8 cellular contexts compared by ENCODE assay signal in the genomic region with DNA sequence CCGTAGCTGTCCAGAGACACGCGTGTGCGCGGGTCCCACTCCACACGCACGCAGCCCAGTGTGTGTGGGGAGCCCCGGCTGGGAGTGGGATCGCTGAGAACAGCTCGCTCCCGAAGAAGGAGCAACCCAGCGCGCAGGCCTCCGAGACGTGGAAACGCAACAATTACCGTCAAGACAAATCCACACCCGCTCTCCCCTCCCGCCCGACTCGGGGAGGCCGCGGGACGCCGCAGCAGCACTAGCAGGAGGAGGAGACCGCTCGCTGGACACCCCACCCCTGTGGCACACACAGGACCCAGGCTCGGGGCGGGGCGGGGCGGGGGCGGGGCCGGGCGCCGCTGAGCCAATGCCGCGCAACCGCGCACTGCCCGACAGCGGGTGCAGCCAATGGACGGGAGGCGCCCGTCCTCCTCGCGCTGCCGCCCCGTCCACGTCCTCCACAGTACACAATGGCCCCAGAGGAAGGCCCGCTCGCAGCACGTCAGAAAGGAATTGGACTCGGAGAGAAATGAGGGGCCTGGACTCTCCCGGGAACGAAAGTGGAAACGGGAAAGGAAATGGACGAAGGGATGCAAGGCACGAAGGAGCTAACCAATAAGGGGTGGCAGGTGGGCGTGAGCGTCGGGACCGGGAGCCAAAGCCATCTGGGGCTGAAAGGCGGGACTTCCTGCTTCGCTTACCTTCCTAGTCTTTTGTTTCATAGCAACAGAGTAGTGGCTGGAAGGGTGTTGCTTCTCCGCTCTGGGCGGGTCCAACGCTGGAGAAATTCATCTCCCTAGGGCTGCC. TPM values are rescaled to one million over a fixed set of nuclear protein-coding genes. Genes with fewer than 3 reads are reported as not detected.
DNase-seq lines count a peak whose midpoint lies in the region; ATAC-seq and TF ChIP-seq lines count a peak whose summit lies in the region.

A gene (minus strand): TSS at position 268 of the 786 bp plus-strand sequence. CDS start 1,435 bp downstream, outside the sequence.

- peak; percentile 83 to 97 (median 90) for ATAC-seq in natural killer cell

- no peak for TF ChIP-seq CTCF in natural killer cell (IDR thresholded peaks at IDR 0.05)

- peak within 1 kb of the TSS; percentile 100 for H3K4me3 Mint-ChIP-seq in natural killer cell

- H3K36me3 Mint-ChIP-seq in natural killer cell, result peaks cover 8% of the 10 kb centered on the region

- no peaks in the 10 kb centered on the region for H3K27me3 ChIP-seq in H7 (ENCODE audit: control insufficient read depth, insufficient read depth, low read length)

- peaks cover 59 to 62% of the 10 kb centered on the region in 2 donors for H3K4me1 Mint-ChIP-seq in natural killer cell

- H3K9me3 Mint-ChIP-seq in natural killer cell, result no peaks in the 10 kb centered on the region

- intact Hi-C loops in natural killer cell (cut with micrococcal nuclease), result loop anchor here (2.0 to 10.0 kb wide), 5 partner anchors 24 to 466 kb away; no protein-coding TSS in a partner anchor

- peak within 1 kb of the TSS; percentile 92 for H3K4me3 ChIP-seq in H7 (ENCODE audit: insufficient read depth, low read depth, low read length)

- H3K27ac Mint-ChIP-seq in natural killer cell, result peak within 1 kb of the TSS; percentile 95 to 97

- DNase-seq in EL, result peak; percentile 95
- DNase-seq in H7, result peak; percentile 93
- peak; percentile 99 for DNase-seq in M059J (ENCODE audit: low read depth)
- peak; percentile 91 to 94 for DNase-seq in SHP77 (lab: John Stamatoyannopoulos, UW)
- DNase-seq in activated effector memory CD4-positive, alpha-beta T cell treated with Interleukin-2 at 50 U/mL for 16 hours, result peak; percentile 82
- peak; percentile 98 for DNase-seq in fibroblast of peridontal ligament (ENCODE audit: extremely low read depth)
- DNase-seq in natural killer cell, result peak; percentile 84
- peak; percentile 88 for DNase-seq in stimulated activated naive CD4-positive, alpha-beta T cell treated with Interleukin-2 at 50 U/mL for 16 hours (lab: John Stamatoyannopoulos, UW)

- no peaks in the 10 kb centered on the region for H3K27me3 Mint-ChIP-seq in natural killer cell (ENCODE audit: low read depth in 2 of 2)

- no peaks in the 10 kb centered on the region for H3K36me3 ChIP-seq in H7 (replicated peaks; ENCODE audit: control insufficient read depth, insufficient read depth, low read length)

RNA-seq across cellular contexts. Expression of the gene that starts here (rescaled TPM):
- 6.5 and 7.9 TPM in 2 replicates for total RNA-seq in H7 (2014; rRNA removed; shearing (Covaris generic))
- 11.0 and 11.4 TPM in 2 replicates for total RNA-seq in M059J (2014; rRNA removed; shearing (Covaris generic))
- 100 to 1,000 TPM; 180 to 287 (median 230) TPM for total RNA-seq in natural killer cell

Comparison
In these comparisons a context has a peak if more than half of its experiments do, and no peak if none do; other contexts are left out.
1. Peak in every context shown above with its lines: DNase-seq, ATAC-seq and H3K4me3 ChIP-seq.
2. RNA of the gene that starts here (total RNA-seq): 180 to 287 TPM in natural killer cell; 11.0 to 11.4 TPM in M059J and 6.5 to 7.9 TPM in H7; every median in the first group is over 10 times any median in the second.